Comparison of ENCODE assay signal across 12 cellular contexts in genomic region chr6:81950877-81951276, GRCh38.
DNase-seq lines count a peak whose midpoint lies in the region; ATAC-seq and TF ChIP-seq lines count a peak whose summit lies in the region.
"Had no signal": no experiment of that assay in that cellular context is flagged by ENCODE, and none has a peak within 500 bp of the region (broad histone marks: within the 10 kb centered on the region; RNA-seq: fewer than 3 reads in every experiment).

No MANE protein-coding gene starts in this region.

- H3K27ac Mint-ChIP-seq in nephron progenitor cell, result no peak overlapping the region
- H3K27ac Mint-ChIP-seq: activated CD8-positive, alpha-beta T cell treated with anti-CD3 and anti-CD28 coated beads, Interleukin-2, amount 10 ng/mL, durations not matched to agents 7 days and 5 days had no signal

- H3K9me1 ChIP-seq in IMR-90 (ENCODE audit: insufficient read depth, low read length), result no peaks in the 10 kb centered on the region

- H4K20me1 ChIP-seq in IMR-90 (ENCODE audit: insufficient read depth, low read length), result no peaks in the 10 kb centered on the region

- H4K8ac ChIP-seq in IMR-90 (ENCODE audit: low read depth in 2 of 2, low read length in 2 of 2), result no peak overlapping the region

- WGBS in IMR-90 (ENCODE audit: extremely low coverage in 2 of 2, insufficient read length in 1 of 2), 2 experiments, result no CpG with 5 or more reads among the region's 1 CpG

- TF ChIP-seq RAD21 in IMR-90 (IDR thresholded peaks at IDR 0.05; ENCODE audit: low read length), result no peak

- POLR2A ChIA-PET in BJ (lab: Charles Lee), result no interaction called here
- POLR2A ChIA-PET in IMR-90 (lab: Charles Lee; ENCODE audit: unreplicated experiment), result no interaction called here

- H3K4ac ChIP-seq in IMR-90 (ENCODE audit: low read depth, low read length), result peak overlapping the region; percentile 39; the same call in 1 of the 2 replicates

- H3K36me3 ChIP-seq in BJ (ENCODE audit: control insufficient read depth, insufficient read depth, low read length) (no peaks in the 10 kb centered on the region), IMR-90 (ENCODE audit: control insufficient read depth, insufficient read depth, low read length) (no peaks in the 10 kb centered on the region), vagina (no peaks in the 10 kb centered on the region), MG63 (no peaks in the 10 kb centered on the region)
- H3K36me3 ChIP-seq: neutrophil had no signal

- H2BK120ac ChIP-seq in IMR-90 (ENCODE audit: low read depth, low read length), result peak overlapping the region; percentile 58

- H3K4me1 Mint-ChIP-seq in nephron progenitor cell, result no peaks in the 10 kb centered on the region

- peak overlapping the region; percentile 66; the same call in 1 of the 2 replicates for H3K4me2 ChIP-seq in IMR-90 (ENCODE audit: low read depth, low read length)

- BruUV-seq in IMR-90 (replicated peaks; lab: Mats Ljungman, UMichigan), result no TSS peak

- no peak overlapping the region for H3K4me3 Mint-ChIP-seq in nephron progenitor cell
- H3K4me3 Mint-ChIP-seq: activated CD8-positive, alpha-beta T cell treated with anti-CD3 and anti-CD28 coated beads, Interleukin-2, amount 10 ng/mL, durations not matched to agents 7 days and 5 days had no signal

- TF ChIP-seq CTCF in BJ (IDR thresholded peaks at IDR 0.05; ENCODE audit: insufficient read depth, low read depth, low read length) (no peak), IMR-90 (conservative IDR thresholded peaks at IDR 0.05; ENCODE audit: low read depth, low read length) (no peak), vagina (IDR thresholded peaks at IDR 0.05) (no peak), nephron progenitor cell (IDR thresholded peaks at IDR 0.05) (no peak)

- in situ Hi-C loops in IMR-90 (cut with MboI; ENCODE audit: low sequenced_read_pairs), result no loop called here

- peak overlapping the region; percentile 9 for H2BK5ac ChIP-seq in IMR-90 (ENCODE audit: low read depth, low read length, poor library complexity, severe bottlenecking)

- H3K9me3 ChIP-seq in IMR-90 (ENCODE audit: control insufficient read depth, insufficient read depth, low read length), result no peaks in the 10 kb centered on the region
- no peaks in the 10 kb centered on the region for H3K9me3 ChIP-seq in vagina
- H3K9me3 ChIP-seq in MG63, result no peaks in the 10 kb centered on the region
- H3K9me3 ChIP-seq: neutrophil had no signal

- H3K27ac ChIP-seq in IMR-90 (ENCODE audit: insufficient read depth, low read length), result no peak overlapping the region
- H3K27ac ChIP-seq in epithelial cell of prostate, result peak overlapping the region; percentile 66
- H3K27ac ChIP-seq in vagina, result no peak overlapping the region
- H3K27ac ChIP-seq: neutrophil had no signal

- ATAC-seq in GM19467 (IDR thresholded peaks at IDR 0.05; ENCODE audit: unreplicated experiment) (peak; percentile 67), IMR-90 (ENCODE audit: low read depth) (peak; percentile 68)
- ATAC-seq: activated CD8-positive, alpha-beta T cell treated with anti-CD3 and anti-CD28 coated beads, Interleukin-2, amount 10 ng/mL, durations not matched to agents 7 days and 5 days had no signal

- peak overlapping the region; percentile 92; the same call in 1 of the 2 replicates for H3K18ac ChIP-seq in IMR-90 (ENCODE audit: low read depth, low read length)

- H3K27me3 ChIP-seq in BJ (ENCODE audit: control insufficient read depth, insufficient read depth, low read length) (no peaks in the 10 kb centered on the region), IMR-90 (ENCODE audit: control insufficient read depth, insufficient read depth, low read length) (no peaks in the 10 kb centered on the region), vagina (no peaks in the 10 kb centered on the region), MG63 (no peaks in the 10 kb centered on the region)
- H3K27me3 ChIP-seq: neutrophil had no signal

- H3K4me1 ChIP-seq in IMR-90 (ENCODE audit: control insufficient read depth, insufficient read depth, low read length), result peaks cover 1% of the 10 kb centered on the region; the same call in 1 of the 2 replicates
- no peaks in the 10 kb centered on the region for H3K4me1 ChIP-seq in vagina

- H3K9ac ChIP-seq in IMR-90 (ENCODE audit: low read depth, low read length), result no peak overlapping the region

- intact Hi-C loops in IMR-90 (cut with micrococcal nuclease), result no loop called here
- intact Hi-C loops in vagina (cut with DNase I), result no loop called here

- H3K36me3 Mint-ChIP-seq in nephron progenitor cell (ENCODE audit: low read depth), result no peaks in the 10 kb centered on the region

- H2BK15ac ChIP-seq in IMR-90 (ENCODE audit: low read depth, low read length), result peak overlapping the region; percentile 8; the same call in 1 of the 3 replicates

- no peak overlapping the region for H3K56ac ChIP-seq in IMR-90 (ENCODE audit: extremely low read depth, insufficient read depth, low read length)

- no peak overlapping the region for H3K23ac ChIP-seq in IMR-90 (ENCODE audit: low read depth, low read length)

- no peak overlapping the region for H2AK9ac ChIP-seq in IMR-90 (replicated peaks; ENCODE audit: low read depth, low read length, poor library complexity)

- H3K27me3 Mint-ChIP-seq in nephron progenitor cell (ENCODE audit: low read depth, poor library complexity), result peaks cover 4% of the 10 kb centered on the region

- DNase-seq in BJ (ENCODE audit: low read depth), result peak; percentile 19
- DNase-seq in IMR-90, result peak; percentile 85
- peak; percentile 27 for DNase-seq in epithelial cell of prostate (ENCODE audit: low read depth, low spot score)
- DNase-seq in vagina (ENCODE audit: extremely low spot score in 2 of 2), result no peak
- no peak for DNase-seq in inferior parietal cortex (ENCODE audit: extremely low spot score)
- DNase-seq in MG63, result no peak
- no peak for DNase-seq in nephron progenitor cell
- DNase-seq: activated CD8-positive, alpha-beta T cell treated with anti-CD3 and anti-CD28 coated beads, Interleukin-2, amount 10 ng/mL, durations not matched to agents 7 days and 5 days; C1 segment of cervical spinal cord; NCI-H1105 treated with DMSO at 0.1 percent for 48 hours had no signal

- no peak overlapping the region for H2AK5ac ChIP-seq in IMR-90 (ENCODE audit: low read depth, low read length)

- dilution Hi-C loops in IMR-90 (cut with HindIII; ENCODE audit: low sequenced_read_pairs, unreplicated experiment), result no loop called here

- no peaks in the 10 kb centered on the region for H3K9me3 Mint-ChIP-seq in nephron progenitor cell

- H2AFZ ChIP-seq in IMR-90 (replicated peaks; ENCODE audit: low read length, poor library complexity), result no peak overlapping the region

- no peaks in the 10 kb centered on the region for H3K79me1 ChIP-seq in IMR-90 (ENCODE audit: low read depth in 1 of 2, low read length in 2 of 2)

- no peak overlapping the region for H4K91ac ChIP-seq in IMR-90 (ENCODE audit: insufficient read depth, low read depth, low read length)

- CTCF ChIA-PET in BJ (lab: Yijun Ruan, JAX), result interaction anchor here (0.7 to 1.2 kb wide), 2 partner anchors 10 to 1442 kb away, joined by 3 read pairs; no protein-coding TSS in a partner anchor
- CTCF ChIA-PET in IMR-90 (lab: Yijun Ruan, JAX), result no interaction called here

- H3K14ac ChIP-seq in IMR-90 (replicated peaks; ENCODE audit: low read depth, low read length), result peak overlapping the region; percentile 14; the same call in 1 of the 2 replicates

- peak overlapping the region; percentile 12; the same call in 1 of the 2 replicates for H2BK20ac ChIP-seq in IMR-90 (ENCODE audit: low read depth, low read length)

- H3K4me3 ChIP-seq in BJ (ENCODE audit: low read depth, low read length), result no peak overlapping the region
- H3K4me3 ChIP-seq in IMR-90 (ENCODE audit: insufficient read depth, low read depth, low read length), result no peak overlapping the region
- no peak overlapping the region for H3K4me3 ChIP-seq in vagina
- no peak overlapping the region for H3K4me3 ChIP-seq in MG63

- H4K5ac ChIP-seq in IMR-90 (ENCODE audit: low read depth, low read length), result no peak overlapping the region; the same call in 1 of the 2 replicates

- no peak for TF ChIP-seq POLR2A in IMR-90 (IDR thresholded peaks at IDR 0.05; ENCODE audit: low read depth, low read length)
- TF ChIP-seq POLR2A in vagina (IDR thresholded peaks at IDR 0.05), result no peak

TF ChIP-seq in IMR-90, 13 proteins besides CTCF, POLR2A, EP300 and RAD21:
- TF ChIP-seq MAFK (IDR thresholded peaks at IDR 0.05; ENCODE audit: low read depth, low read length), result peak; percentile 27; the same call in 1 of the 2 replicates
- peak; percentile 50 for TF ChIP-seq FOS (IDR thresholded peaks at IDR 0.05; ENCODE audit: low read depth, low read length)
- no peak for TF ChIP-seq MAZ (IDR thresholded peaks at IDR 0.05; ENCODE audit: borderline replicate concordance, low read depth, low read length)
- TF ChIP-seq RFX5 (IDR thresholded peaks at IDR 0.05; ENCODE audit: low read depth, low read length), result no peak
TF ChIP-seq in IMR-90: peak in this region for 2.

Comparison
In these comparisons a context has a peak if more than half of its experiments do, and no peak if none do; other contexts are left out.
1. DNase-seq: peak in BJ (single experiment), IMR-90 (single experiment) and epithelial cell of prostate (single experiment); none in vagina (0 of 2), inferior parietal cortex (single experiment), MG63 (single experiment) and nephron progenitor cell (single experiment).